10 cellular contexts compared by ENCODE assay signal in the genomic region with DNA sequence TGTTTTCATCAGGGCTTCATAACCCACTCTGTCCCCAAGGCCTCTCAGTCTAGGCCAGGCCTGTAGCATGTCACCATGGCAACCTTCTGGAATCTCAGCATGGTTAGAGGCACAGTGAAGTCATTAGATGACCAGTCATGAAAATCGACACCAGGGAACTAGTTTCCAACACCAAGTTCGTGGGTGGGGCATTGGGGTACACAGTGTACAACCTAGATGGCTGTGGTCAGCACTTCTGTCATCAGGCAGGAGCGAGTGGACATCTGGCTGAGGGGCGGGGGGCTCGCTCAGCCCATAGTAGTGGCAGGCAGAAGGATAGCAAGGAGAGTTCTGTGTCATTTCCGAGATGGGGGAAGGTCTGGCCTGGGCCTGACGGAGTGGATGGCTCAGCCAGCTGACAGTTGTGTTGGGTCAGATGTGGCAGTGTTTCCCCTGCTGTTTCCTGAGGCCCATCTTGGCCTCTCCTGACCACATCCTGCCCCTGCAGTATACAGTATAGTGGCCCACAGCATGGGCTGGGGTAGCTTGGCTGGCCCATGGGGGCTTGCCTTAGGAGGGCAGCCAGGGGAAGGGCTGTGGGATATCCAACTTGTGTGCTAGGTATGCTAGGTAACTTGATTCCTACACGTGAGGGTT.
A peak's percentile ranks its signal among the peaks of the same experiment; 100 is the strongest.
DNase-seq lines count a peak whose midpoint lies in the region; ATAC-seq and TF ChIP-seq lines count a peak whose summit lies in the region.
"Had no signal": no experiment of that assay in that cellular context is flagged by ENCODE, and none has a peak within 500 bp of the region (broad histone marks: within the 10 kb centered on the region; RNA-seq: fewer than 3 reads in every experiment).

No MANE protein-coding gene starts in this region.

- peaks cover 28% of the 10 kb centered on the region for H3K4me1 ChIP-seq in Panc1 (ENCODE audit: control insufficient read depth, insufficient read depth, low read length)

- H3K9me3 Mint-ChIP-seq in activated CD8-positive, alpha-beta T cell treated with anti-CD3 and anti-CD28 coated beads, Interleukin-2, amount 10 ng/mL, durations not matched to agents 7 days and 5 days (ENCODE audit: insufficient read depth): no peaks in the 10 kb centered on the region
- no peaks in the 10 kb centered on the region for H3K9me3 Mint-ChIP-seq in activated CD8-positive, alpha-beta T cell treated with anti-CD3 and anti-CD28 coated beads for 36 hours
- H3K9me3 Mint-ChIP-seq: CD14-positive monocyte had no signal

- BruUV-seq in Panc1 (replicated peaks; lab: Mats Ljungman, UMichigan): no TSS peak

- DNase-seq in activated CD8-positive, alpha-beta T cell treated with anti-CD3 and anti-CD28 coated beads, Interleukin-2, amount 10 ng/mL, durations not matched to agents 7 days and 5 days: peak; percentile 14
- no peak for DNase-seq in activated CD8-positive, alpha-beta T cell treated with anti-CD3 and anti-CD28 coated beads for 36 hours
- DNase-seq in Panc1 (ENCODE audit: low read depth, low spot score) (no peak), fibroblast of pulmonary artery (ENCODE audit: low read depth) (peak; percentile 66), smooth muscle cell of the brain vasculature (ENCODE audit: low read depth, low spot score) (peak; percentile 36), NCI-H1105 treated with DMSO at 0.1 percent for 48 hours (lab: John Stamatoyannopoulos, UW) (no peak)
- no peak for DNase-seq in stimulated activated CD4-positive, alpha-beta T cell treated with anti-CD3 and anti-CD28 coated beads, Interleukin-4, amount 100 ng/mL, for 4 hours
- DNase-seq: NCI-H524 treated with DMSO at 0.1 percent for 48 hours had no signal

- H3K27me3 ChIP-seq in Panc1 (ENCODE audit: control insufficient read depth, insufficient read depth, low read length): no peaks in the 10 kb centered on the region

- no peaks in the 10 kb centered on the region for H3K36me3 ChIP-seq in Panc1 (ENCODE audit: control insufficient read depth, insufficient read depth, low read length)

- ATAC-seq in activated CD8-positive, alpha-beta T cell treated with anti-CD3 and anti-CD28 coated beads, Interleukin-2, amount 10 ng/mL, durations not matched to agents 7 days and 5 days: no peak
- no peak for ATAC-seq in activated CD8-positive, alpha-beta T cell treated with anti-CD3 and anti-CD28 coated beads for 36 hours
- ATAC-seq in Panc1 (no peak), GM21528 (IDR thresholded peaks at IDR 0.05; ENCODE audit: low FRiP score, unreplicated experiment) (no peak)

- intact Hi-C loops in activated CD8-positive, alpha-beta T cell treated with anti-CD3 and anti-CD28 coated beads for 36 hours (cut with micrococcal nuclease): no loop called here
- intact Hi-C loops in Panc1 (cut with micrococcal nuclease; ENCODE audit: unreplicated experiment): no loop called here

- TF ChIP-seq CTCF in activated CD8-positive, alpha-beta T cell treated with anti-CD3 and anti-CD28 coated beads for 36 hours (IDR thresholded peaks at IDR 0.05): no peak
- TF ChIP-seq CTCF in Panc1 (IDR thresholded peaks at IDR 0.05) (no peak), fibroblast of pulmonary artery (IDR thresholded peaks at IDR 0.05; ENCODE audit: low read length, missing control alignments) (no peak)

- peak overlapping the region; percentile 41; the same call in 1 of the 2 replicates for H3K27ac ChIP-seq in Panc1 (ENCODE audit: low read length)

- no peaks in the 10 kb centered on the region for H3K36me3 Mint-ChIP-seq in activated CD8-positive, alpha-beta T cell treated with anti-CD3 and anti-CD28 coated beads, Interleukin-2, amount 10 ng/mL, durations not matched to agents 7 days and 5 days (ENCODE audit: low read depth)
- H3K36me3 Mint-ChIP-seq in activated CD8-positive, alpha-beta T cell treated with anti-CD3 and anti-CD28 coated beads for 36 hours (ENCODE audit: low read depth): no peaks in the 10 kb centered on the region
- H3K36me3 Mint-ChIP-seq: CD14-positive monocyte had no signal

- POLR2A ChIA-PET in activated CD8-positive, alpha-beta T cell treated with anti-CD3 and anti-CD28 coated beads, Interleukin-2, amount 10 ng/mL, durations not matched to agents 7 days and 5 days (lab: Charles Lee): no interaction called here
- POLR2A ChIA-PET in activated CD8-positive, alpha-beta T cell treated with anti-CD3 and anti-CD28 coated beads for 36 hours (lab: Charles Lee): no interaction called here
- POLR2A ChIA-PET in Panc1 (lab: Charles Lee): interaction anchor here (0.6 kb wide), 1 partner anchor 185 kb away, joined by 4 read pairs; no protein-coding TSS in a partner anchor

- in situ Hi-C loops in Panc1 (cut with HindIII; ENCODE audit: low pct_unique_long_range_greater_than_20kb, low sequenced_read_pairs): no loop called here

- H3K27ac Mint-ChIP-seq in activated CD8-positive, alpha-beta T cell treated with anti-CD3 and anti-CD28 coated beads, Interleukin-2, amount 10 ng/mL, durations not matched to agents 7 days and 5 days: no peak overlapping the region
- no peak overlapping the region for H3K27ac Mint-ChIP-seq in activated CD8-positive, alpha-beta T cell treated with anti-CD3 and anti-CD28 coated beads for 36 hours

- no peaks in the 10 kb centered on the region for H3K27me3 Mint-ChIP-seq in activated CD8-positive, alpha-beta T cell treated with anti-CD3 and anti-CD28 coated beads, Interleukin-2, amount 10 ng/mL, durations not matched to agents 7 days and 5 days (ENCODE audit: low read depth)
- H3K27me3 Mint-ChIP-seq in activated CD8-positive, alpha-beta T cell treated with anti-CD3 and anti-CD28 coated beads for 36 hours: no peaks in the 10 kb centered on the region

- CTCF ChIA-PET in activated CD8-positive, alpha-beta T cell treated with anti-CD3 and anti-CD28 coated beads, Interleukin-2, amount 10 ng/mL, durations not matched to agents 7 days and 5 days (lab: Charles Lee): interaction anchor here (1.1 kb wide), 1 partner anchor 9 kb away, joined by 6 read pairs; no protein-coding TSS in a partner anchor
- CTCF ChIA-PET in activated CD8-positive, alpha-beta T cell treated with anti-CD3 and anti-CD28 coated beads for 36 hours (lab: Charles Lee): interaction anchor here (0.9 to 2.3 kb wide), 2 partner anchors 9 to 16 kb away, joined by 3 to 17 read pairs; no protein-coding TSS in a partner anchor
- CTCF ChIA-PET in Panc1 (lab: Charles Lee): no interaction called here

- H3K4me1 Mint-ChIP-seq in activated CD8-positive, alpha-beta T cell treated with anti-CD3 and anti-CD28 coated beads, Interleukin-2, amount 10 ng/mL, durations not matched to agents 7 days and 5 days (ENCODE audit: low read depth): peaks cover 5% of the 10 kb centered on the region
- H3K4me1 Mint-ChIP-seq in activated CD8-positive, alpha-beta T cell treated with anti-CD3 and anti-CD28 coated beads for 36 hours (ENCODE audit: low read depth): no peaks in the 10 kb centered on the region

- no peaks in the 10 kb centered on the region for H3K9me3 ChIP-seq in Panc1 (ENCODE audit: control insufficient read depth, insufficient read depth, low read depth, low read length)

- no peak overlapping the region for H3K4me3 ChIP-seq in Panc1 (ENCODE audit: low read depth in 2 of 2, low read length in 2 of 2)
- H3K4me3 ChIP-seq in fibroblast of pulmonary artery (replicated peaks; ENCODE audit: low read depth, low read length): no peak overlapping the region

- no peak overlapping the region for H3K4me3 Mint-ChIP-seq in activated CD8-positive, alpha-beta T cell treated with anti-CD3 and anti-CD28 coated beads, Interleukin-2, amount 10 ng/mL, durations not matched to agents 7 days and 5 days
- H3K4me3 Mint-ChIP-seq in activated CD8-positive, alpha-beta T cell treated with anti-CD3 and anti-CD28 coated beads for 36 hours: no peak overlapping the region

Comparison
In these comparisons a context has a peak if more than half of its experiments do, and no peak if none do; other contexts are left out.
1. DNase-seq: peak in activated CD8-positive, alpha-beta T cell treated with anti-CD3 and anti-CD28 coated beads, Interleukin-2, amount 10 ng/mL, durations not matched to agents 7 days and 5 days (single experiment), fibroblast of pulmonary artery (single experiment) and smooth muscle cell of the brain vasculature (single experiment); none in activated CD8-positive, alpha-beta T cell treated with anti-CD3 and anti-CD28 coated beads for 36 hours (single experiment), Panc1 (single experiment), NCI-H1105 treated with DMSO at 0.1 percent for 48 hours (single experiment) and stimulated activated CD4-positive, alpha-beta T cell treated with anti-CD3 and anti-CD28 coated beads, Interleukin-4, amount 100 ng/mL, for 4 hours (0 of 2).